8 cellular contexts compared by ENCODE assay signal in the genomic region with DNA sequence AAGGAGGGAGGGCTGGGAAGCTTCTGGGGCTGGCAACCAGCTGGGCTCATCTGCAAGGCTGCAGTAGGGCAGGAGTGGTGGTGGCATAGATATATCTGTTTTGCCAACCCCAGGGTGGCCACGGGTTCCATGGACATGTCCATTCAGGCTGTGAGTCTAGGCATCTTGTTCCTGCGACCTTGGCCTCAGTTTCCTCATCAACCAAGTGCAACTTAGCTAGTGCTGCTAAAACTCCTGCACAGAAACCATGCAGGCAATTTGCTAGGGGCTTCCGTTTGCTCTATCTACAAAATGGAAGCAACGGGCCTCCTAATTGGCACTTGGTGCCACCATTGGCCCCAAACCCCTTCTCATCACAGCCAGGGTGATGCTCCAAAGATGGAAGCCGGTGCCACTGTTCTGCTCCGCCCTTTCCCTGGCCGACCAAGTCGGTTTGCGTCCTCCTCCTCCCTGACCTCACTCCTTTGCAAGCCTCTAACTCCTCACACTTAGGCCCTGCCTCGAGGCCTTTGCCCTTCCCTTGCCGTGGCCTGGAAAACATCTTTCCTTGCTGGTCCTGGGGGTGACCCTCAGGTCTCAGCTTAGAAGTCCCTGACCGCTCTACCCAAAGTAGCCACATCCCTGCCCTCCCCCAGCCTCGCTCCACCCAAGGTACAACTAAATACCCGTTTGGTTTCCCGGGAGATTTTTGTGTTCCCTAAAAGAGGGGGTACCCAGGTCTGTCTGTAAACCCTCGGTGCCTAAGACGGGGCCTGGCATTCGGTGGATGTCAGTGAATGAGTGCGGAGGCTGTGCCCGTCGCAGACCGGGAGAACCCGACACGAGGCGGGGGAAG. TPM values are rescaled to one million over a fixed set of nuclear protein-coding genes. Genes with fewer than 3 reads are reported as not detected.
A peak's percentile ranks its signal among the peaks of the same experiment; 100 is the strongest.
DNase-seq lines count a peak whose midpoint lies in the region; ATAC-seq, FAIRE-seq and TF ChIP-seq lines count a peak whose summit lies in the region.

No MANE protein-coding gene starts in this region.

- peak overlapping the region; percentile 93 for H3K9ac ChIP-seq in endothelial cell of umbilical vein (replicated peaks; ENCODE audit: extremely low read depth, insufficient read depth, low read length)

- no peaks in the 10 kb centered on the region for H3K9me3 ChIP-seq in CD8-positive, alpha-beta T cell (ENCODE audit: low read length)
- H3K9me3 ChIP-seq in Panc1 (ENCODE audit: control insufficient read depth, insufficient read depth, low read depth, low read length), result no peaks in the 10 kb centered on the region
- H3K9me3 ChIP-seq in endothelial cell of umbilical vein (replicated peaks; ENCODE audit: control insufficient read depth, insufficient read depth, low read length), result no peaks in the 10 kb centered on the region
- no peaks in the 10 kb centered on the region for H3K9me3 ChIP-seq in neutrophil

- in situ Hi-C loops in Panc1 (cut with HindIII; ENCODE audit: low pct_unique_long_range_greater_than_20kb, low sequenced_read_pairs), result no loop called here

- H3K27me3 Mint-ChIP-seq in CD8-positive, alpha-beta T cell (ENCODE audit: low read depth), result no peaks in the 10 kb centered on the region

- no peaks in the 10 kb centered on the region for H3K9me1 ChIP-seq in endothelial cell of umbilical vein (replicated peaks; ENCODE audit: control insufficient read depth, extremely low read depth, insufficient read depth, low read length)

- no peaks in the 10 kb centered on the region for H3K9me3 Mint-ChIP-seq in CD8-positive, alpha-beta T cell

- no peak for ATAC-seq in CD8-positive, alpha-beta T cell
- ATAC-seq in Panc1 (peak; percentile 14), HG03460 (IDR thresholded peaks at IDR 0.05; ENCODE audit: unreplicated experiment) (no peak)

- no peak for TF ChIP-seq POLR2A in endothelial cell of umbilical vein (IDR thresholded peaks at IDR 0.05; ENCODE audit: low read depth, low read length)

- intact Hi-C loops in CD8-positive, alpha-beta T cell (cut with DNase I, micrococcal nuclease), result loop anchor here (1.0 to 10.0 kb wide), 6 partner anchors 12 to 349 kb away; partner anchors contain the start of gene ALKBH5 (in 1 of the 2)
- intact Hi-C loops in Panc1 (cut with micrococcal nuclease; ENCODE audit: unreplicated experiment) (no loop called here), endothelial cell of umbilical vein (cut with micrococcal nuclease) (loop anchor here (1.0 kb wide), 2 partner anchors 12 to 25 kb away; no protein-coding TSS in a partner anchor)

- peaks cover 18% of the 10 kb centered on the region for H3K36me3 Mint-ChIP-seq in CD8-positive, alpha-beta T cell

- peak overlapping the region; percentile 88 for H3K4me3 Mint-ChIP-seq in CD8-positive, alpha-beta T cell

- dilution Hi-C loops in endothelial cell of umbilical vein (cut with MboI; ENCODE audit: extremely low pct_ligation_motif_present, low sequenced_read_pairs), result no loop called here

- peak overlapping the region; percentile 97 for H3K27ac Mint-ChIP-seq in CD8-positive, alpha-beta T cell

- no peaks in the 10 kb centered on the region for H3K27me3 ChIP-seq in CD8-positive, alpha-beta T cell (ENCODE audit: insufficient read depth, low read length)
- H3K27me3 ChIP-seq in Panc1 (ENCODE audit: control insufficient read depth, insufficient read depth, low read length), result no peaks in the 10 kb centered on the region
- H3K27me3 ChIP-seq in endothelial cell of umbilical vein (ENCODE audit: control insufficient read depth in 2 of 2, insufficient read depth in 2 of 2, low read length in 2 of 2), result no peaks in the 10 kb centered on the region
- no peaks in the 10 kb centered on the region for H3K27me3 ChIP-seq in neutrophil

- H3K36me3 ChIP-seq in CD8-positive, alpha-beta T cell (ENCODE audit: insufficient read depth, low read length), result peaks cover 7% of the 10 kb centered on the region
- 0 out of 2 replicates have a peak, but pooled peaks cover 2% of the 10 kb centered on the region for H3K36me3 ChIP-seq in Panc1 (ENCODE audit: control insufficient read depth, insufficient read depth, low read length)
- H3K36me3 ChIP-seq in endothelial cell of umbilical vein (ENCODE audit: control insufficient read depth in 2 of 2, extremely low read depth in 1 of 2, insufficient read depth in 2 of 2, low read length in 2 of 2), result peaks cover 0 to 3% of the 10 kb centered on the region in 2 experiments
- H3K36me3 ChIP-seq in neutrophil, result no peaks in the 10 kb centered on the region

- peak overlapping the region; percentile 87 for H3K4me2 ChIP-seq in endothelial cell of umbilical vein (ENCODE audit: insufficient read depth, low read length)

- H4K20me1 ChIP-seq in endothelial cell of umbilical vein (replicated peaks; ENCODE audit: control insufficient read depth, extremely low read depth, insufficient read depth, low read length), result no peaks in the 10 kb centered on the region

- H3K4me1 Mint-ChIP-seq in CD8-positive, alpha-beta T cell (ENCODE audit: low read depth), result peaks cover 73% of the 10 kb centered on the region

- peaks cover 83% of the 10 kb centered on the region for H3K4me1 ChIP-seq in CD8-positive, alpha-beta T cell (ENCODE audit: insufficient read depth, low read length)
- H3K4me1 ChIP-seq in Panc1 (ENCODE audit: control insufficient read depth, insufficient read depth, low read length) (peaks cover 49% of the 10 kb centered on the region), endothelial cell of umbilical vein (ENCODE audit: control insufficient read depth, extremely low read depth, insufficient read depth, low read length) (peaks cover 46% of the 10 kb centered on the region), neutrophil (ENCODE audit: control insufficient read depth in 1 of 2, insufficient read depth in 1 of 2, low read depth in 1 of 2, low read length in 1 of 2) (peaks cover 49 to 62% of the 10 kb centered on the region in 2 experiments)

- BruUV-seq in Panc1 (replicated peaks; lab: Mats Ljungman, UMichigan) (TSS peak; percentile 81), endothelial cell of umbilical vein (replicated peaks; lab: Mats Ljungman, UMichigan) (no TSS peak)

- peaks cover 49% of the 10 kb centered on the region for H3K79me2 ChIP-seq in endothelial cell of umbilical vein (ENCODE audit: control insufficient read depth, insufficient read depth, low read length)

- no peak for DNase-seq in CD8-positive, alpha-beta T cell
- DNase-seq in Panc1 (ENCODE audit: low read depth, low spot score), result no peak
- DNase-seq in endothelial cell of umbilical vein (ENCODE audit: low read depth, low spot score), result no peak
- DNase-seq in dedifferentiated amniotic fluid mesenchymal stem cell (ENCODE audit: extremely low spot score), result no peak
- no peak for DNase-seq in NCI-H1092 (lab: John Stamatoyannopoulos, UW)
- DNase-seq in iPS-NIHi11 (ENCODE audit: low spot score), result no peak

- H2AFZ ChIP-seq in endothelial cell of umbilical vein (ENCODE audit: low read depth, low read length), result peak overlapping the region; percentile 39

- CTCF ChIA-PET in CD8-positive, alpha-beta T cell (lab: Charles Lee), result interaction anchor here (1.2 to 3.0 kb wide), 8 partner anchors 8 to 24 kb away, joined by 3 to 10 read pairs (median 5); no protein-coding TSS in a partner anchor
- CTCF ChIA-PET in Panc1 (lab: Charles Lee), result interaction anchor here (0.6 kb wide), 1 partner anchor 28 kb away, joined by 5 read pairs; no protein-coding TSS in a partner anchor
- CTCF ChIA-PET in endothelial cell of umbilical vein (lab: Charles Lee), result interaction anchor here (0.9 to 3.1 kb wide), 11 partner anchors 8 to 152 kb away, joined by 3 to 18 read pairs (median 5); partner anchors contain the start of genes DRC3 and TOM1L2

- no peak for TF ChIP-seq CTCF in CD8-positive, alpha-beta T cell (IDR thresholded peaks at IDR 0.05)
- no peak for TF ChIP-seq CTCF in Panc1 (IDR thresholded peaks at IDR 0.05)
- no peak for TF ChIP-seq CTCF in endothelial cell of umbilical vein (IDR thresholded peaks at IDR 0.05; ENCODE audit: extremely low read depth in 1 of 2, insufficient read depth in 1 of 2, low read depth in 1 of 2, low read length in 2 of 2)
- TF ChIP-seq CTCF in neutrophil (IDR thresholded peaks at IDR 0.05), result no peak

- H3K4me3 ChIP-seq in CD8-positive, alpha-beta T cell (ENCODE audit: low read depth, low read length), result peak overlapping the region; percentile 95
- H3K4me3 ChIP-seq in Panc1 (ENCODE audit: low read depth in 2 of 2, low read length in 2 of 2), result peak overlapping the region; percentile 64 to 72
- H3K4me3 ChIP-seq in endothelial cell of umbilical vein (replicated peaks in 1 of 3; ENCODE audit: insufficient read depth in 1 of 3, low read depth in 1 of 3, low read length in 3 of 3), result peak overlapping the region; percentile 14 to 89 (median 57)
- peak overlapping the region; percentile 73 to 94 for H3K4me3 ChIP-seq in neutrophil (ENCODE audit: low read depth in 1 of 2, low read length in 1 of 2)

- POLR2A ChIA-PET in CD8-positive, alpha-beta T cell (lab: Charles Lee), result interaction anchor here (0.6 to 2.8 kb wide), 9 partner anchors 8 to 154 kb away, joined by 3 to 29 read pairs (median 4); no protein-coding TSS in a partner anchor
- POLR2A ChIA-PET in Panc1 (lab: Charles Lee) (interaction anchor here (0.6 to 1.5 kb wide), 7 partner anchors 8 to 693 kb away, joined by 3 to 7 read pairs (median 4); no protein-coding TSS in a partner anchor), endothelial cell of umbilical vein (lab: Charles Lee) (interaction anchor here (0.5 to 1.5 kb wide), 3 partner anchors 12 to 244 kb away, joined by 3 read pairs; partner anchors contain the start of gene PEMT)

- peak overlapping the region; percentile 99 for H3K27ac ChIP-seq in CD8-positive, alpha-beta T cell (ENCODE audit: low read depth, low read length)
- H3K27ac ChIP-seq in Panc1 (ENCODE audit: low read length) (peak overlapping the region; percentile 98), endothelial cell of umbilical vein (ENCODE audit: insufficient read depth, low read depth, low read length) (peak overlapping the region; percentile 95), neutrophil (peak overlapping the region; percentile 100)

- no peak for FAIRE-seq in endothelial cell of umbilical vein (lab: Jason Lieb, UNC)

TF ChIP-seq in endothelial cell of umbilical vein, 7 proteins besides CTCF, POLR2A, EP300 and RAD21 (continues in another document):
- TF ChIP-seq FOS (IDR thresholded peaks at IDR 0.05; ENCODE audit: borderline replicate concordance, insufficient read depth, low read length), result no peak
- no peak for TF ChIP-seq EZH2 (IDR thresholded peaks at IDR 0.05; ENCODE audit: borderline replicate concordance, low read depth, low read length, severe bottlenecking)

RNA-seq across cellular contexts. Expression of gene SREBF1, which starts 1.2 kb away (rescaled TPM):
- 100 to 1,000 TPM; 401 to 412 TPM for total RNA-seq in CD8-positive, alpha-beta T cell
- total RNA-seq in Panc1 (2021; ENCODE audit: unreplicated experiment) (230 TPM), endothelial cell of umbilical vein (109 and 117 TPM in 2 replicates)
- 434 TPM for polyA plus RNA-seq in Panc1 (2012; ENCODE audit: insufficient read length)
- 50.4 and 66.3 TPM in 2 replicates for polyA plus RNA-seq in endothelial cell of umbilical vein
- polyA plus RNA-seq in endothelial cell of umbilical vein (2011; cell fraction: cytosol; rRNA removed), result 22.4 and 31.8 TPM in 2 replicates
- 139 and 174 TPM in 2 replicates for polyA plus RNA-seq in endothelial cell of umbilical vein (2011; cell fraction: nucleus; rRNA removed)
- 64.9 and 76.2 TPM in 2 replicates for polyA plus RNA-seq in endothelial cell of umbilical vein (2012)
- 51.5 and 65.4 TPM in 2 replicates for polyA minus RNA-seq in endothelial cell of umbilical vein
- polyA minus RNA-seq in endothelial cell of umbilical vein (2011; cell fraction: cytosol; rRNA and poly(A)+ RNA removed), result 114 TPM
- polyA minus RNA-seq in endothelial cell of umbilical vein (2011; cell fraction: nucleus; rRNA and poly(A)+ RNA removed), result 78.3 and 98.8 TPM in 2 replicates
